ENCODE assay signal across 8 cellular contexts in genomic region chr3:97409612-97410011, GRCh38.
"Had no signal": no experiment of that assay in that cellular context is flagged by ENCODE, and none has a peak within 500 bp of the region (broad histone marks: within the 10 kb centered on the region; RNA-seq: fewer than 3 reads in every experiment).

No MANE protein-coding gene starts in this region.

- H3K27ac Mint-ChIP-seq: H9 had no signal

- H3K4me3 Mint-ChIP-seq: H9 had no signal

- H3K4me2 ChIP-seq: KMS-11 had no signal

- H3K4me3 ChIP-seq: GM23248 had no signal

- FAIRE-seq: H54, HTR-8/SVneo had no signal

- H3K9ac ChIP-seq: GM23248, KMS-11 had no signal

- DNase-seq: GM23248, GOT3, H9, HCEC 1CT, KBM-7 had no signal

- H2AFZ ChIP-seq: GM23248 had no signal

- H3K9me3 Mint-ChIP-seq: H9 had no signal

- H3K27ac ChIP-seq: GM23248, KMS-11 had no signal
